ENCODE assay signal across 10 cellular contexts in genomic region chr16:2158262-2158638, GRCh38. TPM values are rescaled to one million over a fixed set of nuclear protein-coding genes. Genes with fewer than 3 reads are reported as not detected.
A peak's percentile ranks its signal among the peaks of the same experiment; 100 is the strongest.
DNase-seq lines count a peak whose midpoint lies in the region; ATAC-seq and TF ChIP-seq lines count a peak whose summit lies in the region.
"Had no signal": no experiment of that assay in that cellular context is flagged by ENCODE, and none has a peak within 500 bp of the region (broad histone marks: within the 10 kb centered on the region; RNA-seq: fewer than 3 reads in every experiment).

No MANE protein-coding gene starts in this region.

- no peak overlapping the region for H2BK120ac ChIP-seq in IMR-90 (ENCODE audit: low read depth, low read length)

- H3K4me1 ChIP-seq in IMR-90 (ENCODE audit: control insufficient read depth, insufficient read depth, low read length) (peaks cover 40% of the 10 kb centered on the region), breast epithelium (peaks cover 47 to 58% of the 10 kb centered on the region in 2 donors), right atrium auricular region (peaks cover 0 to 71% of the 10 kb centered on the region in 2 donors)

- BruUV-seq in IMR-90 (replicated peaks; lab: Mats Ljungman, UMichigan), result no TSS peak

- no peak for TF ChIP-seq CTCF in IMR-90 (conservative IDR thresholded peaks at IDR 0.05; ENCODE audit: low read depth, low read length)
- TF ChIP-seq CTCF in breast epithelium (IDR thresholded peaks at IDR 0.05), result no peak
- no peak for TF ChIP-seq CTCF in right atrium auricular region (IDR thresholded peaks at IDR 0.05)

- dilution Hi-C loops in IMR-90 (cut with HindIII; ENCODE audit: low sequenced_read_pairs, unreplicated experiment), result no loop called here

- POLR2A ChIA-PET in IMR-90 (lab: Charles Lee; ENCODE audit: unreplicated experiment), result no interaction called here

- TF ChIP-seq RAD21 in IMR-90 (IDR thresholded peaks at IDR 0.05; ENCODE audit: low read length), result no peak

- no peaks in the 10 kb centered on the region for H3K9me3 Mint-ChIP-seq in memory B cell

- H2BK5ac ChIP-seq in IMR-90 (ENCODE audit: low read depth, low read length, poor library complexity, severe bottlenecking), result peak overlapping the region; percentile 73

- no peak overlapping the region; the same call in 1 of the 2 replicates for H3K4me2 ChIP-seq in IMR-90 (ENCODE audit: low read depth, low read length)

- H3K23ac ChIP-seq in IMR-90 (ENCODE audit: low read depth, low read length), result no peak overlapping the region

- H2AFZ ChIP-seq in IMR-90 (replicated peaks; ENCODE audit: low read length, poor library complexity), result peak overlapping the region; percentile 23

- H2BK15ac ChIP-seq in IMR-90 (ENCODE audit: low read depth, low read length), result no peak overlapping the region

- no peak overlapping the region for H3K18ac ChIP-seq in IMR-90 (ENCODE audit: low read depth, low read length)

- no peak for TF ChIP-seq POLR2A in IMR-90 (IDR thresholded peaks at IDR 0.05; ENCODE audit: low read depth, low read length)
- no peak for TF ChIP-seq POLR2A in breast epithelium (IDR thresholded peaks at IDR 0.05)

- peaks cover 86% of the 10 kb centered on the region for H4K20me1 ChIP-seq in IMR-90 (ENCODE audit: insufficient read depth, low read length)

- in situ Hi-C loops in IMR-90 (cut with MboI; ENCODE audit: low sequenced_read_pairs), result no loop called here

- peak overlapping the region; percentile 81 for H2AK9ac ChIP-seq in IMR-90 (replicated peaks; ENCODE audit: low read depth, low read length, poor library complexity)

- ATAC-seq in IMR-90 (ENCODE audit: low read depth), result no peak
- no peak for ATAC-seq in memory B cell (ENCODE audit: low read depth)

- H4K8ac ChIP-seq in IMR-90 (ENCODE audit: low read depth in 2 of 2, low read length in 2 of 2), result peak overlapping the region in 1 of 2 experiments; percentile 51; a peak in 1 of 4 replicates

- H3K4me1 Mint-ChIP-seq in memory B cell, result peaks cover 50% of the 10 kb centered on the region

- H3K9me3 ChIP-seq in IMR-90 (ENCODE audit: control insufficient read depth, insufficient read depth, low read length) (no peaks in the 10 kb centered on the region), breast epithelium (no peaks in the 10 kb centered on the region), right atrium auricular region (no peaks in the 10 kb centered on the region)

- no peaks in the 10 kb centered on the region for H3K27me3 Mint-ChIP-seq in memory B cell

- no peaks in the 10 kb centered on the region for H3K36me3 Mint-ChIP-seq in memory B cell

- H3K9me1 ChIP-seq in IMR-90 (ENCODE audit: insufficient read depth, low read length), result 0 out of 2 replicates have a peak, but pooled peaks cover 6% of the 10 kb centered on the region

- H3K56ac ChIP-seq in IMR-90 (ENCODE audit: extremely low read depth, insufficient read depth, low read length), result no peak overlapping the region

- H2AK5ac ChIP-seq in IMR-90 (ENCODE audit: low read depth, low read length), result peak overlapping the region; percentile 70; the same call in 1 of the 2 replicates

- no peak overlapping the region for H3K14ac ChIP-seq in IMR-90 (replicated peaks; ENCODE audit: low read depth, low read length)

- H3K4me3 ChIP-seq in IMR-90 (ENCODE audit: insufficient read depth, low read depth, low read length) (no peak overlapping the region), breast epithelium (peak overlapping the region in 1 of 3 donors; percentile 89), right atrium auricular region (no peak overlapping the region)

- no peak overlapping the region for H2BK20ac ChIP-seq in IMR-90 (ENCODE audit: low read depth, low read length)

- H3K36me3 ChIP-seq in IMR-90 (ENCODE audit: control insufficient read depth, insufficient read depth, low read length), result peaks cover 13% of the 10 kb centered on the region
- H3K36me3 ChIP-seq in breast epithelium, result no peaks in the 10 kb centered on the region
- H3K36me3 ChIP-seq in right atrium auricular region, result no peaks in the 10 kb centered on the region

- H4K91ac ChIP-seq in IMR-90 (ENCODE audit: insufficient read depth, low read depth, low read length), result 0 out of 2 replicates have a peak overlapping the region, but pooled peaks have one; percentile 27

- H3K9ac ChIP-seq in IMR-90 (ENCODE audit: low read depth, low read length), result no peak overlapping the region

- H3K27me3 ChIP-seq in IMR-90 (ENCODE audit: control insufficient read depth, insufficient read depth, low read length), result no peaks in the 10 kb centered on the region
- H3K27me3 ChIP-seq in breast epithelium, result no peaks in the 10 kb centered on the region
- no peaks in the 10 kb centered on the region for H3K27me3 ChIP-seq in right atrium auricular region

- H3K79me1 ChIP-seq in IMR-90 (ENCODE audit: low read depth in 1 of 2, low read length in 2 of 2), result peaks cover 0 to 78% of the 10 kb centered on the region in 2 experiments; a peak in 3 of 4 replicates

- H3K4me3 Mint-ChIP-seq in memory B cell, result peak overlapping the region; percentile 43

- peak overlapping the region; percentile 40; the same call in 1 of the 2 replicates for H3K4ac ChIP-seq in IMR-90 (ENCODE audit: low read depth, low read length)

- peak overlapping the region; percentile 67 for H3K27ac ChIP-seq in IMR-90 (ENCODE audit: insufficient read depth, low read length)
- H3K27ac ChIP-seq in breast epithelium, result peak overlapping the region; percentile 84 to 97
- peak overlapping the region; percentile 85 for H3K27ac ChIP-seq in temporal lobe (ENCODE audit: low read depth, low read length)
- H3K27ac ChIP-seq in right atrium auricular region, result peak overlapping the region in 1 of 2 donors; percentile 56

- intact Hi-C loops in IMR-90 (cut with micrococcal nuclease), result no loop called here
- intact Hi-C loops in breast epithelium (cut with DNase I; ENCODE audit: low total_unique reads), result no loop called here

- no peak for DNase-seq in IMR-90
- DNase-seq in breast epithelium (ENCODE audit: low spot score in 2 of 2), result no peak
- no peak for DNase-seq in memory B cell (ENCODE audit: low spot score in 2 of 2)
- no peak for DNase-seq in right atrium auricular region (ENCODE audit: low spot score)
- DNase-seq in cortex of kidney (lab: John Stamatoyannopoulos, UW), result no peak
- no peak for DNase-seq in NCI-H82 (lab: John Stamatoyannopoulos, UW)
- DNase-seq: DMS79 treated with DMSO at 0.1 percent for 48 hours, glutamatergic neuron, NCI-H146 had no signal

- H4K5ac ChIP-seq in IMR-90 (ENCODE audit: low read depth, low read length), result no peak overlapping the region

- peak overlapping the region; percentile 63 for H3K27ac Mint-ChIP-seq in memory B cell

- WGBS in IMR-90 (ENCODE audit: extremely low coverage in 2 of 2, insufficient read length in 1 of 2), 2 experiments, result 90% methylated on average over 8 of the region's 15 CpGs; no CpG with 5 or more reads in 1 of the 2 experiments

- CTCF ChIA-PET in IMR-90 (lab: Yijun Ruan, JAX), result no interaction called here

TF ChIP-seq in IMR-90, 13 proteins besides CTCF, POLR2A, EP300 and RAD21:
- TF ChIP-seq CHD1 (IDR thresholded peaks at IDR 0.05; ENCODE audit: low read depth, low read length), result no peak
- TF ChIP-seq MAFK (IDR thresholded peaks at IDR 0.05; ENCODE audit: low read depth, low read length), result no peak

RNA-seq across cellular contexts. Expression of gene TRAF7, which starts 2.7 kb away (rescaled TPM):
- total RNA-seq in IMR-90 (2012; rRNA removed) (26.4 and 29.6 TPM in 2 replicates), breast epithelium (10 to 100 TPM; 28.4 to 35.4 (median 32.5) TPM), temporal lobe (29.7 TPM), right atrium auricular region (10 to 100 TPM; 16.1 to 27.0 TPM)
- polyA plus RNA-seq in IMR-90 (2012; rRNA removed), result 52.6 and 55.1 TPM in 2 replicates
- 37.0 and 60.8 TPM in 2 replicates for polyA plus RNA-seq in IMR-90 (2012; cell fraction: cytosol; rRNA removed)
- 79.2 and 173 TPM in 2 replicates for polyA plus RNA-seq in IMR-90 (2012; cell fraction: nucleus; rRNA removed; ENCODE audit: low replicate concordance)

RNA-seq across cellular contexts. Expression of gene RAB26, which starts 9.8 kb away (rescaled TPM):
- 1.1 TPM in 2 replicates for total RNA-seq in IMR-90 (2012; rRNA removed)
- 4.5 and 4.8 TPM in 2 replicates for polyA plus RNA-seq in IMR-90 (2012; rRNA removed)
- polyA plus RNA-seq in IMR-90 (2012; cell fraction: cytosol; rRNA removed), result 2.8 and 4.9 TPM in 2 replicates
- polyA plus RNA-seq in IMR-90 (2012; cell fraction: nucleus; rRNA removed; ENCODE audit: low replicate concordance), result 33.0 and 40.5 TPM in 2 replicates
- 1 to 10 TPM in 2 of 3 donors, not detected in 1; 3.5 to 3.9 TPM for total RNA-seq in breast epithelium
- 4.4 TPM for total RNA-seq in temporal lobe
- 1 to 10 TPM in 1 of 2 donors, under 1 TPM in 1; 0.31 to 1.4 TPM for total RNA-seq in right atrium auricular region

RNA-seq across cellular contexts. Expression of gene PKD1, which starts 22.6 kb away (rescaled TPM):
- total RNA-seq in IMR-90 (2012; rRNA removed) (7.9 and 15.6 TPM in 2 replicates), breast epithelium (100 to 1,000 TPM in 2 of 3 donors, 10 to 100 TPM in 1; 74.2 to 110 (median 107) TPM), temporal lobe (77.7 TPM), right atrium auricular region (100 to 1,000 TPM; 218 to 276 TPM)
- polyA plus RNA-seq in IMR-90 (2012; rRNA removed), result 97.3 and 118 TPM in 2 replicates
- 53.6 and 146 TPM in 2 replicates for polyA plus RNA-seq in IMR-90 (2012; cell fraction: cytosol; rRNA removed)
- polyA plus RNA-seq in IMR-90 (2012; cell fraction: nucleus; rRNA removed; ENCODE audit: low replicate concordance), result 423 and 1,655 TPM in 2 replicates

RNA-seq across cellular contexts. Expression of gene CASKIN1, which starts 38.2 kb away (rescaled TPM):
- not detected in 2 replicates for total RNA-seq in IMR-90 (2012; rRNA removed)
- polyA plus RNA-seq in IMR-90 (2012; rRNA removed), result 0.05 and 0.06 TPM in 2 replicates
- 0.05 and 0.09 TPM in 2 replicates for polyA plus RNA-seq in IMR-90 (2012; cell fraction: cytosol; rRNA removed)
- polyA plus RNA-seq in IMR-90 (2012; cell fraction: nucleus; rRNA removed; ENCODE audit: low replicate concordance), result 0.76 and 1.1 TPM in 2 replicates
- total RNA-seq in breast epithelium, result under 1 TPM in 2 of 3 donors, not detected in 1; 0.33 to 0.44 TPM
- 20.9 TPM for total RNA-seq in temporal lobe
- 1 to 10 TPM; 3.5 to 4.3 TPM for total RNA-seq in right atrium auricular region

RNA-seq across cellular contexts. Expression of gene MLST8, which starts 47.0 kb away (rescaled TPM):
- total RNA-seq in IMR-90 (2012; rRNA removed), result 34.4 and 50.3 TPM in 2 replicates
- polyA plus RNA-seq in IMR-90 (2012; rRNA removed), result 93.7 and 94.1 TPM in 2 replicates
- polyA plus RNA-seq in IMR-90 (2012; cell fraction: cytosol; rRNA removed), result 56.2 and 108 TPM in 2 replicates
- 97.5 and 242 TPM in 2 replicates for polyA plus RNA-seq in IMR-90 (2012; cell fraction: nucleus; rRNA removed; ENCODE audit: low replicate concordance)
- 10 to 100 TPM; 42.7 to 48.1 (median 46.5) TPM for total RNA-seq in breast epithelium
- total RNA-seq in temporal lobe, result 12.8 TPM
- 10 to 100 TPM; 35.6 to 45.0 TPM for total RNA-seq in right atrium auricular region
